ENCODE assay signal across 22 cellular contexts in the genomic region with DNA sequence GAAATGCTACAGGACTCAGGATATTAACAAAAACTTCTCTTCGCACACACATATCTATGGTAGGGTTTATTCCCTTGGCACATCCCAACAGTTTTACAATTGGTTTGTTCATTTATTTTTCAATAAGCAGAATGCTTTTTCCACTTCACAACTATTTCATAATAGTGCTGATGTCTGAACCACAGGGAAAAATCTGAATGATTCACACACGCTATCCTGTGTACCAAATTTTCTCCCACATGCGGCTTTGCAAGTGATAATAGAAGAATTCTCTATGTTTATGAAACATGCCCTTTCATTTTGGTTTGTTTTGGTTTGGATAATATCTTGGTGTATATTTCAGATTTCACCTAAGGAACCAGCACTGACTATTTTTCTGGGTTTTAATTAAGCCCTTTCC.
"Had no signal": no experiment of that assay in that cellular context is flagged by ENCODE, and none has a peak within 500 bp of the region (broad histone marks: within the 10 kb centered on the region; RNA-seq: fewer than 3 reads in every experiment).

No MANE protein-coding gene starts in this region.

- H3K27me3 ChIP-seq: adrenal gland, cardiac muscle cell, upper lobe of left lung had no signal

- H3K27ac ChIP-seq: adrenal gland, cardiac muscle cell, gastrocnemius medialis, upper lobe of left lung had no signal

- ATAC-seq: activated T-cell treated with anti-CD3 and anti-CD28 coated beads, Interleukin-2, amount 50 U/mL, for 4 hours; gastrocnemius medialis; left ventricle myocardium superior; sciatic nerve; stimulated activated naive B cell treated with anti-CD40 and anti-IgM and Interleukin-4, amounts not matched to agents 10 μg/mL and 1 μg/mL and 100 μg/mL, for 72 hours; T-helper 17 cell had no signal

- DNase-seq: activated CD4-positive, alpha-beta T cell treated with anti-CD3 and anti-CD28 coated beads for 4 hours; activated CD4-positive, alpha-beta T cell treated with anti-CD3 and anti-CD28 coated beads, Interleukin-2, amount 50 U/mL, for 48 hours; activated CD4-positive, CD25-positive, alpha-beta regulatory T cell; activated CD8-positive, alpha-beta memory T cell treated with anti-CD3 and anti-CD28 coated beads, Interleukin-2, amount 50 U/mL, for 48 hours; activated naive CD4-positive, alpha-beta T cell; activated T-cell treated with anti-CD3 and anti-CD28 coated beads, Interleukin-2, amount 50 U/mL, for 4 hours; adrenal gland; effector CD4-positive, alpha-beta T cell; gastrocnemius medialis; hippocampal formation; left ventricle myocardium superior; nephron progenitor cell; occipital lobe; posterior cingulate gyrus; small intestine; stimulated activated CD4-positive, alpha-beta T cell treated with anti-CD3 and anti-CD28 coated beads, Interleukin-15, amount 100 ng/mL, for 24 hours; stimulated activated CD8-positive, alpha-beta memory T cell treated with anti-CD3 and anti-CD28 coated beads, Interleukin-4, amount 100 ng/mL, for 48 hours; stimulated activated naive B cell treated with anti-CD40 and anti-IgM and Interleukin-4, amounts not matched to agents 10 μg/mL and 1 μg/mL and 100 μg/mL, for 72 hours; T-helper 17 cell; upper lobe of left lung had no signal

- H3K4me3 ChIP-seq: adrenal gland, cardiac muscle cell, gastrocnemius medialis, upper lobe of left lung had no signal

- H3K9me3 ChIP-seq: adrenal gland, gastrocnemius medialis, upper lobe of left lung had no signal

- H3K36me3 ChIP-seq: adrenal gland, cardiac muscle cell, gastrocnemius medialis, upper lobe of left lung had no signal

- H3K4me1 ChIP-seq: adrenal gland, gastrocnemius medialis, upper lobe of left lung had no signal
